8 cellular contexts compared by ENCODE assay signal in the genomic region with DNA sequence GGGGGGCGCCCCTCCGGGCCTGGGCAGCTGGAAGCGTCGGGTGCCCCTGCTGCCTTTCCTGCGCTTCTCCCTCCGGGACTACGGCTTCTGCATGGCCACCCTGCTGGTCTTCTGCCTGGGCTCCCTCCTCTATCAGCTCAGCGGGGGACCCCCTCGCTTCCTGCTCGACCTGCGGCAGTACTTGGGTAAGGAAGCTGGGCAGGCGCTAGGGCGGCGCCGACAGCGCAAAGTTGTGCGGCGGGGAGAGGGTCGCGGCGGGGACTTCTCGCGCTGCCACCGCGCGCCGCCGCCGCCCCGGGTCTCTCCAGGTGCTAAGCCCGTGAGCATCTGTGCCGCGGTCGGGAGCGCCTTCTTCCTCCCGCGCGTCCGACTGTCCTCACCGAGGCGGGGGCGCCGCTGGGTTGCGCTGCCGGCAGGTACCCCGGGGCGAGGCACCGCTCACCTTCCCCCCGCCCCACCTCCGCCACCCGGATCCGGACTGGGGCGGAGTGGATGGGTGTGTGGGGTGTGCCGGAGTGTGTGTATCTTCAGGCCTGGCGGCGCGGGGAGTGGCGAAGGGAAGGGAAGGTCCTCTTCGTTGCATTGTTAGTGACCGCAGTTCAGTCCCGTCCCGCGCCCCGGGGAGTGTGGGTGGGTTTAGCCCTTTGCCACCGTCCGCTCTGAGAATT. TPM values are rescaled to one million over a fixed set of nuclear protein-coding genes. Genes with fewer than 3 reads are reported as not detected.
DNase-seq lines count a peak whose midpoint lies in the region; ATAC-seq and TF ChIP-seq lines count a peak whose summit lies in the region.

No MANE protein-coding gene starts in this region.

- no peak overlapping the region for H3K27ac ChIP-seq in H9 (ENCODE audit: insufficient read length, low read depth, low read length)
- H3K27ac ChIP-seq in osteoblast (ENCODE audit: low read depth, low read length): peak overlapping the region; percentile 39

- H4K20me1 ChIP-seq in H9 (ENCODE audit: control insufficient read depth, insufficient read depth, insufficient read length) (no peaks in the 10 kb centered on the region), osteoblast (ENCODE audit: insufficient read depth, low read length) (peaks cover 17% of the 10 kb centered on the region)

- H3K27ac Mint-ChIP-seq in H9: no peak overlapping the region

- peak overlapping the region; percentile 66 for H3K9ac ChIP-seq in H9 (ENCODE audit: extremely low read depth, insufficient read length, low read length)
- H3K9ac ChIP-seq in NT2/D1 (ENCODE audit: insufficient read length, low read depth): peak overlapping the region; percentile 89

- H3K23me2 ChIP-seq in H9 (ENCODE audit: insufficient read length, low read depth, low read length, poor library complexity, severe bottlenecking): peaks cover 10% of the 10 kb centered on the region

- H2BK15ac ChIP-seq in H9 (ENCODE audit: low read depth, low read length): no peak overlapping the region

- H3T11ph ChIP-seq in H9 (ENCODE audit: low read length): no peak overlapping the region

- no peak overlapping the region for H2BK12ac ChIP-seq in H9 (ENCODE audit: insufficient read length, low read depth, low read length)

- H3K18ac ChIP-seq in H9 (ENCODE audit: insufficient read length, low read depth, low read length): no peak overlapping the region

- H2AK5ac ChIP-seq in H9 (ENCODE audit: insufficient read length, low read length): no peak overlapping the region

- peaks cover 31 to 37% of the 10 kb centered on the region in 2 experiments for H3K4me1 Mint-ChIP-seq in H9

- H2AFZ ChIP-seq in H9 (ENCODE audit: low read length) (no peak overlapping the region), osteoblast (ENCODE audit: low read length) (peak overlapping the region; percentile 79)

- no peaks in the 10 kb centered on the region for H3K79me1 ChIP-seq in H9 (ENCODE audit: insufficient read depth, low read depth, low read length, poor library complexity, severe bottlenecking)

- TF ChIP-seq CTCF in H9 (conservative IDR thresholded peaks at IDR 0.05): 0 out of 3 replicates have a peak, but pooled peaks have one; percentile 15
- no peak for TF ChIP-seq CTCF in osteoblast (IDR thresholded peaks at IDR 0.05; ENCODE audit: extremely low read depth, low read depth, low read length)

- H2BK120ac ChIP-seq in H9 (ENCODE audit: low read depth, low read length, poor library complexity, severe bottlenecking): no peak overlapping the region

- peaks cover 25% of the 10 kb centered on the region for H3K27me3 Mint-ChIP-seq in H9 (ENCODE audit: low read depth)

- H3K9me3 ChIP-seq in H9 (ENCODE audit: control insufficient read depth, low read depth, low read length) (no peaks in the 10 kb centered on the region), NT2/D1 (ENCODE audit: insufficient read depth, low read length) (no peaks in the 10 kb centered on the region), osteoblast (ENCODE audit: low read depth, low read length) (no peaks in the 10 kb centered on the region)

- peak; percentile 19 for DNase-seq in DMS79 (lab: John Stamatoyannopoulos, UW)
- DNase-seq in H9: peak; percentile 80
- no peak for DNase-seq in NT2/D1 (ENCODE audit: low read depth, low spot score)
- DNase-seq in activated T-helper 9 cell treated with anti-CD3 and anti-CD28 coated beads, Interleukin-2, amount 50 U/mL, for 16 hours (ENCODE audit: low read depth): peak; percentile 48
- peak; percentile 26 for DNase-seq in globus pallidus (ENCODE audit: low spot score)
- no peak for DNase-seq in osteoblast (ENCODE audit: insufficient read length, low spot score, missing footprints)
- DNase-seq in 8988T: no peak

- H3K4ac ChIP-seq in H9 (ENCODE audit: low read depth, low read length): no peak overlapping the region

- H3K36me3 Mint-ChIP-seq in H9 (ENCODE audit: insufficient read depth in 1 of 3, low read depth in 3 of 3): no peaks in the 10 kb centered on the region

- no peak overlapping the region for H2BK20ac ChIP-seq in H9 (ENCODE audit: low read depth, low read length, poor library complexity, severe bottlenecking)

- no peak for ATAC-seq in GM21423 (IDR thresholded peaks at IDR 0.05; ENCODE audit: unreplicated experiment)

- H3K79me2 ChIP-seq in H9 (ENCODE audit: insufficient read depth, low read length): peaks cover 27% of the 10 kb centered on the region
- H3K79me2 ChIP-seq in osteoblast (ENCODE audit: insufficient read depth, low read length): peaks cover 29% of the 10 kb centered on the region

- H4K8ac ChIP-seq in H9 (replicated peaks; ENCODE audit: insufficient read length, low read depth, low read length): no peak overlapping the region

- H4K5ac ChIP-seq in H9 (ENCODE audit: insufficient read length, low read depth, low read length): no peak overlapping the region

- H3K36me3 ChIP-seq in NT2/D1 (ENCODE audit: insufficient read depth, insufficient read length, low read length) (peaks cover 3% of the 10 kb centered on the region), osteoblast (ENCODE audit: insufficient read depth, low read length) (no peaks in the 10 kb centered on the region)

- H2BK5ac ChIP-seq in H9 (ENCODE audit: insufficient read length, low read length): no peak overlapping the region

- no peak overlapping the region for H3K23ac ChIP-seq in H9 (ENCODE audit: insufficient read length, low read depth, low read length)

- no peak overlapping the region for H4K91ac ChIP-seq in H9 (ENCODE audit: insufficient read length, low read depth, low read length)

- H3K4me3 ChIP-seq in NT2/D1 (ENCODE audit: insufficient read length, low read depth): peak overlapping the region; percentile 81
- H3K4me3 ChIP-seq in osteoblast (ENCODE audit: insufficient read depth, low read length): peak overlapping the region; percentile 81

- H3K56ac ChIP-seq in H9 (ENCODE audit: insufficient read length, low read depth, low read length): no peak overlapping the region

- H3K4me1 ChIP-seq in H9 (ENCODE audit: insufficient read depth, low read length) (peaks cover 8% of the 10 kb centered on the region), NT2/D1 (ENCODE audit: insufficient read depth, insufficient read length) (no peaks in the 10 kb centered on the region), osteoblast (ENCODE audit: insufficient read depth, low read length) (peaks cover 12% of the 10 kb centered on the region)

- peak overlapping the region; percentile 74 for H3K14ac ChIP-seq in H9 (ENCODE audit: insufficient read depth, low read length)

- H3K27me3 ChIP-seq in H9 (ENCODE audit: insufficient read depth, low read length): no peaks in the 10 kb centered on the region
- H3K27me3 ChIP-seq in NT2/D1 (ENCODE audit: insufficient read depth, insufficient read length): peaks cover 4% of the 10 kb centered on the region
- H3K27me3 ChIP-seq in osteoblast (ENCODE audit: insufficient read depth, low read length): no peaks in the 10 kb centered on the region

- no CpG with 5 or more reads among the region's 66 CpGs for WGBS in H9 (ENCODE audit: extremely low coverage, insufficient read length, low lambda C conversion rate)

- H3K4me3 Mint-ChIP-seq in H9: peak overlapping the region; percentile 81 to 97

- H3K4me2 ChIP-seq in H9 (ENCODE audit: insufficient read depth, insufficient read length, low read length) (peak overlapping the region; percentile 68), osteoblast (ENCODE audit: insufficient read depth, low read length) (peak overlapping the region; percentile 90)

- no peaks in the 10 kb centered on the region; a peak in 1 of 5 replicates for H3K9me3 Mint-ChIP-seq in H9

RNA-seq across cellular contexts. Expression of gene UST, which starts 0.8 kb away (rescaled TPM):
- 13.2 and 14.4 TPM in 2 replicates for total RNA-seq in H9 (2021)
- 18.1 and 21.2 TPM in 2 replicates for total RNA-seq in osteoblast

Comparison
In these comparisons a context has a peak if more than half of its experiments do, and no peak if none do; other contexts are left out.
1. DNase-seq: peak in DMS79 (single experiment), H9 (single experiment), activated T-helper 9 cell treated with anti-CD3 and anti-CD28 coated beads, Interleukin-2, amount 50 U/mL, for 16 hours (single experiment) and globus pallidus (single experiment); none in NT2/D1 (single experiment), osteoblast (single experiment) and 8988T (single experiment).